8 cellular contexts compared by ENCODE assay signal in the genomic region with DNA sequence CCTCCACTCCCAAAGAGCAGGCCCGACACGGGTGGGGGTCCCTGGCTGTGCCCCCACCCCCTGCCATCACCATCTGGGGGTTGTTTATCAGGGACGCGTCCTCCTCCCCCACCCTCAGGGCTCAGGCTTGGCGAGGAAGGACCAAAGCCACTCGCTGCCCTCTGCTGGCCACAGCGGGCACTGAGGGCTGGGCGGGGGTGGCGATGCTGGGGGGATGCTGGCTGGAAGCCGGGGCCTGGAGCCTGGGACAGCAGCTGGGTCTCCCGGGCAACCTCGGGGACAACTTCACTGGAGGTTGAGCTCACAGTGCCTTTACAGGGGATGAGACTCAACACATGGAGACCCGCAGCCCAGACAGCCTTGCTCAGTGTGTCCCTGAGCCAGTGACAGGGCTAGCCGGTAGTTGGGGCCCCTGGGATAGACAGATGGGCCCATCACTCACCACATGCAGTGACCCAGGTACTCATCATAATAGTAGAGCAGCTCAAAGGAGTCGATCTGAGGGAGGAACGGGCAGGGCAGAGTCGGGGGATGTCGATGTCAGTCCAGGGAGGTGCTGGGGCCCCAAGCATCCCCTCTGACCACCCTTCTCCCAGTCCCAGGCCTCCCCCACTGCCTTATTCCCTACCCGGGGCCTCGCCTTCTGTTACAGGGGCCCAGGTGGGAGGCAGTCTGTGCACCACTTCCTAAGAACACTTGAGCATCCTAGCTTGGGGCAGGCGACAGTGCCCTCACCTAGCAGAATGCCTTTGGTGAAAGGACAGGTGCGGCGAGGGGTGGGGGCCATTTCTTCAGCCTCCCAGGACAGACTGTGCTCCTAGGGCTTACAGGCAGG. TPM values are rescaled to one million over a fixed set of nuclear protein-coding genes. Genes with fewer than 3 reads are reported as not detected.
DNase-seq lines count a peak whose midpoint lies in the region; ATAC-seq and TF ChIP-seq lines count a peak whose summit lies in the region.

No MANE protein-coding gene starts in this region.

- no peaks in the 10 kb centered on the region for H3K9me3 ChIP-seq in HEK293 (ENCODE audit: control insufficient read depth, insufficient read depth, low read depth, low read length)

- intact Hi-C loops in MCF 10A (cut with micrococcal nuclease): no loop called here

- CTCF ChIA-PET in BJ (lab: Yijun Ruan, JAX): interaction anchor here (0.6 to 2.8 kb wide), 13 partner anchors 9 to 363 kb away, joined by 3 to 22 read pairs (median 4); no protein-coding TSS in a partner anchor
- CTCF ChIA-PET in HEK293 (lab: Yijun Ruan, JAX): interaction anchor here (0.5 to 2.8 kb wide), 14 partner anchors 9 to 1251 kb away, joined by 3 to 9 read pairs (median 3); no protein-coding TSS in a partner anchor
- CTCF ChIA-PET in MCF 10A (lab: Yijun Ruan, JAX): interaction anchor here (0.6 to 2.2 kb wide), 15 partner anchors 9 to 1196 kb away, joined by 3 to 17 read pairs (median 3); no protein-coding TSS in a partner anchor

- ATAC-seq in GM18909 (IDR thresholded peaks at IDR 0.05; ENCODE audit: poor library complexity, unreplicated experiment): no peak
- no peak for ATAC-seq in HG02938 (IDR thresholded peaks at IDR 0.05; ENCODE audit: unreplicated experiment)

- no peaks in the 10 kb centered on the region for H3K9me3 Mint-ChIP-seq in MCF 10A (ENCODE audit: unreplicated experiment)

- H3K4me3 Mint-ChIP-seq in MCF 10A (ENCODE audit: unreplicated experiment): no peak overlapping the region

- peak; percentile 99 for TF ChIP-seq CTCF in BJ (IDR thresholded peaks at IDR 0.05; ENCODE audit: insufficient read depth, low read depth, low read length)
- TF ChIP-seq CTCF in HEK293 (tag by site-specific recombination; IDR thresholded peaks at IDR 0.05): peak; percentile 83
- TF ChIP-seq CTCF in MCF 10A (IDR thresholded peaks at IDR 0.05; ENCODE audit: unreplicated experiment): peak; percentile 87

- DNase-seq in BJ (ENCODE audit: low read depth) (no peak), UCSD-AML1 (lab: John Stamatoyannopoulos, UW; ENCODE audit: unreplicated experiment) (peak; percentile 65), MCF 10A (ENCODE audit: unreplicated experiment) (peak; percentile 42), iris pigment epithelial cell (ENCODE audit: low read depth) (peak; percentile 44)
- DNase-seq in stimulated activated CD4-positive, alpha-beta T cell treated with anti-CD3 and anti-CD28 coated beads, Interleukin-12 subunit alpha, Interleukin-12 subunit beta, amount 100 ng/mL, for 48 hours (ENCODE audit: low read depth in 2 of 3, low spot score in 1 of 3): peak; percentile 21 to 51 (median 39)

- no peaks in the 10 kb centered on the region for H3K27me3 ChIP-seq in BJ (ENCODE audit: control insufficient read depth, insufficient read depth, low read length)

- POLR2A ChIA-PET in BJ (lab: Charles Lee) (no interaction called here), HEK293 (lab: Yijun Ruan, JAX) (interaction anchor here (0.5 kb wide), 1 partner anchor 10 kb away, joined by 3 read pairs; no protein-coding TSS in a partner anchor), MCF 10A (lab: Yijun Ruan, JAX) (interaction anchor here (1.1 kb wide), 2 partner anchors 9 to 15 kb away, joined by 3 read pairs; no protein-coding TSS in a partner anchor)

- H3K4me1 ChIP-seq in HEK293 (ENCODE audit: control insufficient read depth, insufficient read depth, low read length): no peaks in the 10 kb centered on the region

- no TSS peak for BruUV-seq in MCF 10A (replicated peaks; lab: Mats Ljungman, UMichigan)

- H3K36me3 ChIP-seq in BJ (ENCODE audit: control insufficient read depth, insufficient read depth, low read length) (peaks cover 1% of the 10 kb centered on the region; the same call in 1 of the 2 replicates), HEK293 (ENCODE audit: control insufficient read depth in 2 of 2, insufficient read depth in 1 of 2, low read length in 2 of 2) (peaks cover 10 to 57% of the 10 kb centered on the region in 2 experiments; a peak in 2 of 3 replicates)

- H3K36me3 Mint-ChIP-seq in MCF 10A (ENCODE audit: insufficient read depth, unreplicated experiment): peaks cover 11% of the 10 kb centered on the region

- no peaks in the 10 kb centered on the region for H3K27me3 Mint-ChIP-seq in MCF 10A (ENCODE audit: insufficient read depth, unreplicated experiment)

- H3K4me1 Mint-ChIP-seq in MCF 10A (ENCODE audit: insufficient read depth, unreplicated experiment): peaks cover 6% of the 10 kb centered on the region

- peak overlapping the region; percentile 24 for H3K4me3 ChIP-seq in BJ (ENCODE audit: low read depth, low read length)
- H3K4me3 ChIP-seq in HEK293 (ENCODE audit: low read depth, low read length): no peak overlapping the region

- H3K27ac ChIP-seq in HEK293 (ENCODE audit: extremely low read depth, low read depth, low read length): no peak overlapping the region

- H3K27ac Mint-ChIP-seq in MCF 10A (ENCODE audit: low read depth, unreplicated experiment): no peak overlapping the region

TF ChIP-seq in HEK293, 187 proteins besides CTCF, POLR2A, EP300 and RAD21 (continues in another document):
- TF ChIP-seq WT1 (tag by site-specific recombination; IDR thresholded peaks at IDR 0.05) (no peak), ZNF169 (tag by site-specific recombination; IDR thresholded peaks at IDR 0.05) (no peak), ZNF624 (tag by site-specific recombination; IDR thresholded peaks at IDR 0.05) (no peak), ZNF658 (tag by site-specific recombination; IDR thresholded peaks at IDR 0.05) (no peak), ZNF248 (tag by site-specific recombination; IDR thresholded peaks at IDR 0.05) (no peak), ZNF292 (tag by site-specific recombination; IDR thresholded peaks at IDR 0.05; ENCODE audit: borderline replicate concordance, low read depth) (no peak), ZNF791 (tag by site-specific recombination; IDR thresholded peaks at IDR 0.05) (no peak), ZNF777 (tag by site-specific recombination; IDR thresholded peaks at IDR 0.05; ENCODE audit: borderline replicate concordance) (no peak), ZNF561 (tag by site-specific recombination; IDR thresholded peaks at IDR 0.05; ENCODE audit: borderline replicate concordance) (no peak), HOXD13 (CRISPR knock-in tag; IDR thresholded peaks at IDR 0.05; ENCODE audit: borderline replicate concordance) (no peak), ZNF510 (tag by site-specific recombination; IDR thresholded peaks at IDR 0.05; ENCODE audit: insufficient replicate concordance) (no peak)
- TF ChIP-seq, protein P1, sequence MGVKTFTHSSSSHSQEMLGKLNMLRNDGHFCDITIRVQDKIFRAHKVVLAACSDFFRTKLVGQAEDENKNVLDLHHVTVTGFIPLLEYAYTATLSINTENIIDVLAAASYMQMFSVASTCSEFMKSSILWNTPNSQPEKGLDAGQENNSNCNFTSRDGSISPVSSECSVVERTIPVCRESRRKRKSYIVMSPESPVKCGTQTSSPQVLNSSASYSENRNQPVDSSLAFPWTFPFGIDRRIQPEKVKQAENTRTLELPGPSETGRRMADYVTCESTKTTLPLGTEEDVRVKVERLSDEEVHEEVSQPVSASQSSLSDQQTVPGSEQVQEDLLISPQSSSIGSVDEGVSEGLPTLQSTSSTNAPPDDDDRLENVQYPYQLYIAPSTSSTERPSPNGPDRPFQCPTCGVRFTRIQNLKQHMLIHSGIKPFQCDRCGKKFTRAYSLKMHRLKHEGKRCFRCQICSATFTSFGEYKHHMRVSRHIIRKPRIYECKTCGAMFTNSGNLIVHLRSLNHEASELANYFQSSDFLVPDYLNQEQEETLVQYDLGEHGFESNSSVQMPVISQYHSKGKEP (tag by site-specific recombination; IDR thresholded peaks at IDR 0.05): no peak
- TF ChIP-seq, protein P2, sequence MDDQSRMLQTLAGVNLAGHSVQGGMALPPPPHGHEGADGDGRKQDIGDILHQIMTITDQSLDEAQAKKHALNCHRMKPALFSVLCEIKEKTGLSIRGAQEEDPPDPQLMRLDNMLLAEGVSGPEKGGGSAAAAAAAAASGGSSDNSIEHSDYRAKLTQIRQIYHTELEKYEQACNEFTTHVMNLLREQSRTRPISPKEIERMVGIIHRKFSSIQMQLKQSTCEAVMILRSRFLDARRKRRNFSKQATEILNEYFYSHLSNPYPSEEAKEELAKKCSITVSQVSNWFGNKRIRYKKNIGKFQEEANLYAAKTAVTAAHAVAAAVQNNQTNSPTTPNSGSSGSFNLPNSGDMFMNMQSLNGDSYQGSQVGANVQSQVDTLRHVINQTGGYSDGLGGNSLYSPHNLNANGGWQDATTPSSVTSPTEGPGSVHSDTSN (CRISPR knock-in tag; IDR thresholded peaks at IDR 0.05): no peak; the same call in 1 of the 2 replicates
- TF ChIP-seq, protein P3, sequence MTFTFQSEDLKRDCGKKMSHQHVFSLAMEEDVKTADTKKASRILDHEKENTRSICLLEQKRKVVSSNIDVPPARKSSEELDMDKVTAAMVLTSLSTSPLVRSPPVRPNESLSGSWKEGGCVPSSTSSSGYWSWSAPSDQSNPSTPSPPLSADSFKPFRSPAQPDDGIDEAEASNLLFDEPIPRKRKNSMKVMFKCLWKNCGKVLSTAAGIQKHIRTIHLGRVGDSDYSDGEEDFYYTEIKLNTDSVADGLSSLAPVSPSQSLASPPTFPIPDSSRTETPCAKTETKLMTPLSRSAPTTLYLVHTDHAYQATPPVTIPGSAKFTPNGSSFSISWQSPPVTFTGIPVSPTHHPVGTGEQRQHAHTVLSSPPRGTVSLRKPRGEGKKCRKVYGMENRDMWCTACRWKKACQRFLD (tag by site-specific recombination; IDR thresholded peaks at IDR 0.05): no peak
- TF ChIP-seq, protein P4, sequence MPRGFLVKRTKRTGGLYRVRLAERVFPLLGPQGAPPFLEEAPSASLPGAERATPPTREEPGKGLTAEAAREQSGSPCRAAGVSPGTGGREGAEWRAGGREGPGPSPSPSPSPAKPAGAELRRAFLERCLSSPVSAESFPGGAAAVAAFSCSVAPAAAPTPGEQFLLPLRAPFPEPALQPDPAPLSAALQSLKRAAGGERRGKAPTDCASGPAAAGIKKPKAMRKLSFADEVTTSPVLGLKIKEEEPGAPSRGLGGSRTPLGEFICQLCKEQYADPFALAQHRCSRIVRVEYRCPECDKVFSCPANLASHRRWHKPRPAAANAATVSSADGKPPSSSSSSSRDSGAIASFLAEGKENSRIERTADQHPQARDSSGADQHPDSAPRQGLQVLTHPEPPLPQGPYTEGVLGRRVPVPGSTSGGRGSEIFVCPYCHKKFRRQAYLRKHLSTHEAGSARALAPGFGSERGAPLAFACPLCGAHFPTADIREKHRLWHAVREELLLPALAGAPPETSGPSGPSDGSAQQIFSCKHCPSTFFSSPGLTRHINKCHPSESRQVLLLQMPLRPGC (tag by site-specific recombination; IDR thresholded peaks at IDR 0.05): no peak

RNA-seq across cellular contexts. Expression of a gene that starts 5.9 kb away (rescaled TPM):
- 0.47 and 1.2 TPM in 2 replicates for polyA plus RNA-seq in BJ (2011; rRNA removed)
- polyA minus RNA-seq in BJ (2011; rRNA and poly(A)+ RNA removed): 0.31 and 0.33 TPM in 2 replicates
- total RNA-seq in MCF 10A (2022): 2.3 and 3.3 TPM in 2 replicates

RNA-seq across cellular contexts. Expression of a gene that starts 18.5 kb away (rescaled TPM):
- polyA plus RNA-seq in BJ (2011; rRNA removed): 22.1 and 25.4 TPM in 2 replicates
- 25.1 and 27.1 TPM in 2 replicates for polyA minus RNA-seq in BJ (2011; rRNA and poly(A)+ RNA removed)
- 26.5 and 31.4 TPM in 2 replicates for total RNA-seq in MCF 10A (2022)
